In the genomic region with DNA sequence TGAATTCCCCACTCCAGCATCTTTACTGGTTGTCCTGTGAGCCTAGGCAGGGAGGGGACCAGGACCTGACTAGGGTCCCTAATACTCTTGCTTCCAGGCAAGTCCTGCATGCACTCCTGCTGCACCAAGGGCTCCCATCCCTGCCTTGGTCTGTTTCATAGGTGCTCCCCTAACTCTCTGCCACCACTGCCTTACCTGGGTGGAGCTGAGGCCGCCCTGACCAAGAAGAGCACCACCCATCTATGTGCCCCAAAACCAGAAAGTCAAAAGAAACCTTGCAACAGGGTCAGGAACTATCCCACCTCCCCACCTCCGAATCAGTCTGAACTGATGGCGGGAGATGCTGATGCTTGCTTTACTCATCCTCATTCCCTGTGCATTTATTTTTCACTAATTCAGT, we compare ENCODE assay signal across 9 cellular contexts. TPM values are rescaled to one million over a fixed set of nuclear protein-coding genes. Genes with fewer than 3 reads are reported as not detected.
"Had no signal": no experiment of that assay in that cellular context is flagged by ENCODE, and none has a peak within 500 bp of the region (broad histone marks: within the 10 kb centered on the region; RNA-seq: fewer than 3 reads in every experiment).

No MANE protein-coding gene starts in this region.

- H3K27ac ChIP-seq: GM23248 had no signal

- H3K36me3 ChIP-seq: HAP-1 had no signal

- H3K4me3 ChIP-seq: GM23248, GM23338, HAP-1 had no signal

- DNase-seq: GM23248, GOT3, H7, H9, HCEC 1CT, HFFc6 had no signal

- H3K4me1 ChIP-seq: HAP-1 had no signal

- H3K9me3 ChIP-seq: HAP-1 had no signal

RNA-seq across cellular contexts. Expression of a gene that starts 23.6 kb away (rescaled TPM):
- total RNA-seq: GM23248, H4 had no signal
